Comparison of ENCODE assay signal across 2 cellular contexts in the genomic region with DNA sequence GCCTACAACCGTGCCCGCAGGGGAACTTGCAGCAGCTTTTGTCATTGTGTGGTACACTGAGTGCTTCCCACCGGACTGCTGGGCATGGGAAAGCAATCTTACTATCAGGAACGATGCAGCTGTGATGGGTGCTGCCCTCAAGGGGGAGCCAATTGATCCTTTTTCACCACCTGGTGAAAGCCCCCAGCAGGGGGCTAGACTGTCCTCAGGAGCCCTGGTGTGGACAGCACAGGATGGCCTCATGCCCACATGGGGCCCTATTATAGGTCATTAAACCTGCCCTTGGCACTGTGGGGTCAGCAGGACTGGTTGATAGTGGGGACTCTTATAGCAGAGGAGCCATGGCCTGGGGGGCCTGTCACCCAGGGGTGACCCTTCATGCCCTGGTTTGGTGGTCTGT.
TF ChIP-seq lines count a peak whose summit lies in the region.

No MANE protein-coding gene starts in this region.

TF ChIP-seq in HEK293, 187 proteins besides CTCF, POLR2A, EP300 and RAD21 (continued from another document):
- TF ChIP-seq, protein P1, sequence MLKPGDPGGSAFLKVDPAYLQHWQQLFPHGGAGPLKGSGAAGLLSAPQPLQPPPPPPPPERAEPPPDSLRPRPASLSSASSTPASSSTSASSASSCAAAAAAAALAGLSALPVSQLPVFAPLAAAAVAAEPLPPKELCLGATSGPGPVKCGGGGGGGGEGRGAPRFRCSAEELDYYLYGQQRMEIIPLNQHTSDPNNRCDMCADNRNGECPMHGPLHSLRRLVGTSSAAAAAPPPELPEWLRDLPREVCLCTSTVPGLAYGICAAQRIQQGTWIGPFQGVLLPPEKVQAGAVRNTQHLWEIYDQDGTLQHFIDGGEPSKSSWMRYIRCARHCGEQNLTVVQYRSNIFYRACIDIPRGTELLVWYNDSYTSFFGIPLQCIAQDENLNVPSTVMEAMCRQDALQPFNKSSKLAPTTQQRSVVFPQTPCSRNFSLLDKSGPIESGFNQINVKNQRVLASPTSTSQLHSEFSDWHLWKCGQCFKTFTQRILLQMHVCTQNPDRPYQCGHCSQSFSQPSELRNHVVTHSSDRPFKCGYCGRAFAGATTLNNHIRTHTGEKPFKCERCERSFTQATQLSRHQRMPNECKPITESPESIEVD (tag by site-specific recombination; IDR thresholded peaks at IDR 0.05) = no peak
- TF ChIP-seq, protein P2, sequence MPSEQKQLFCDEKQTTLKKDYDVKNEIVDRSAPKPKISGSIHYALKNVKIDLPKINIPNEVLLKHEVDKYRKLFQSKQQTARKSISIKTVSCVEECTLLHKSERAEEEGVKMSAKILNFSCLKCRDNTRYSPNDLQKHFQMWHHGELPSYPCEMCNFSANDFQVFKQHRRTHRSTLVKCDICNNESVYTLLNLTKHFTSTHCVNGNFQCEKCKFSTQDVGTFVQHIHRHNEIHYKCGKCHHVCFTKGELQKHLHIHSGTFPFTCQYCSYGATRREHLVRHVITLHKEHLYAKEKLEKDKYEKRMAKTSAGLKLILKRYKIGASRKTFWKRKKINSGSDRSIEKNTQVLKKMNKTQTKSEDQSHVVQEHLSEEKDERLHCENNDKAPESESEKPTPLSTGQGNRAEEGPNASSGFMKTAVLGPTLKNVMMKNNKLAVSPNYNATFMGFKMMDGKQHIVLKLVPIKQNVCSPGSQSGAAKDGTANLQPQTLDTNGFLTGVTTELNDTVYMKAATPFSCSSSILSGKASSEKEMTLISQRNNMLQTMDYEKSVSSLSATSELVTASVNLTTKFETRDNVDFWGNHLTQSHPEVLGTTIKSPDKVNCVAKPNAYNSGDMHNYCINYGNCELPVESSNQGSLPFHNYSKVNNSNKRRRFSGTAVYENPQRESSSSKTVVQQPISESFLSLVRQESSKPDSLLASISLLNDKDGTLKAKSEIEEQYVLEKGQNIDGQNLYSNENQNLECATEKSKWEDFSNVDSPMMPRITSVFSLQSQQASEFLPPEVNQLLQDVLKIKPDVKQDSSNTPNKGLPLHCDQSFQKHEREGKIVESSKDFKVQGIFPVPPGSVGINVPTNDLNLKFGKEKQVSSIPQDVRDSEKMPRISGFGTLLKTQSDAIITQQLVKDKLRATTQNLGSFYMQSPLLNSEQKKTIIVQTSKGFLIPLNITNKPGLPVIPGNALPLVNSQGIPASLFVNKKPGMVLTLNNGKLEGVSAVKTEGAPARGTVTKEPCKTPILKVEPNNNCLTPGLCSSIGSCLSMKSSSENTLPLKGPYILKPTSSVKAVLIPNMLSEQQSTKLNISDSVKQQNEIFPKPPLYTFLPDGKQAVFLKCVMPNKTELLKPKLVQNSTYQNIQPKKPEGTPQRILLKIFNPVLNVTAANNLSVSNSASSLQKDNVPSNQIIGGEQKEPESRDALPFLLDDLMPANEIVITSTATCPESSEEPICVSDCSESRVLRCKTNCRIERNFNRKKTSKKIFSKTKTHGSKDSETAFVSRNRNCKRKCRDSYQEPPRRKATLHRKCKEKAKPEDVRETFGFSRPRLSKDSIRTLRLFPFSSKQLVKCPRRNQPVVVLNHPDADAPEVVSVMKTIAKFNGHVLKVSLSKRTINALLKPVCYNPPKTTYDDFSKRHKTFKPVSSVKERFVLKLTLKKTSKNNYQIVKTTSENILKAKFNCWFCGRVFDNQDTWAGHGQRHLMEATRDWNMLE (tag by site-specific recombination; conservative IDR thresholded peaks at IDR 0.05; ENCODE audit: low read depth) = no peak
- TF ChIP-seq ZNF239 (tag by site-specific recombination; IDR thresholded peaks at IDR 0.05) (no peak), ZSCAN30 (tag by site-specific recombination; IDR thresholded peaks at IDR 0.05) (no peak), EGR2 (tag by site-specific recombination; IDR thresholded peaks at IDR 0.05; ENCODE audit: low read depth) (no peak), ZNF776 (tag by site-specific recombination; IDR thresholded peaks at IDR 0.05; ENCODE audit: borderline replicate concordance) (no peak), ZNF433 (tag by site-specific recombination; IDR thresholded peaks at IDR 0.05; ENCODE audit: low read depth) (no peak), ZNF792 (tag by site-specific recombination; IDR thresholded peaks at IDR 0.05) (no peak), ZFP3 (tag by site-specific recombination; IDR thresholded peaks at IDR 0.05; ENCODE audit: low read depth) (no peak), GFI1B (tag by site-specific recombination; IDR thresholded peaks at IDR 0.05) (no peak), WT1 (tag by site-specific recombination; IDR thresholded peaks at IDR 0.05) (no peak), ZSCAN16 (tag by site-specific recombination; IDR thresholded peaks at IDR 0.05) (no peak), ZNF16 (tag by site-specific recombination; IDR thresholded peaks at IDR 0.05; ENCODE audit: low read depth) (no peak)
- TF ChIP-seq, protein P3, sequence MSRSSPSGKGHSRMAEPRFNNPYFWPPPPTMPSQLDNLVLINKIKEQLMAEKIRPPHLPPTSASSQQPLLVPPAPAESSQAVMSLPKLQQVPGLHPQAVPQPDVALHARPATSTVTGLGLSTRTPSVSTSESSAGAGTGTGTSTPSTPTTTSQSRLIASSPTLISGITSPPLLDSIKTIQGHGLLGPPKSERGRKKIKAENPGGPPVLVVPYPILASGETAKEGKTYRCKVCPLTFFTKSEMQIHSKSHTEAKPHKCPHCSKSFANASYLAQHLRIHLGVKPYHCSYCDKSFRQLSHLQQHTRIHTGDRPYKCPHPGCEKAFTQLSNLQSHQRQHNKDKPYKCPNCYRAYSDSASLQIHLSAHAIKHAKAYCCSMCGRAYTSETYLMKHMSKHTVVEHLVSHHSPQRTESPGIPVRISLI (tag by site-specific recombination; IDR thresholded peaks at IDR 0.05) = no peak
- TF ChIP-seq, protein P4, sequence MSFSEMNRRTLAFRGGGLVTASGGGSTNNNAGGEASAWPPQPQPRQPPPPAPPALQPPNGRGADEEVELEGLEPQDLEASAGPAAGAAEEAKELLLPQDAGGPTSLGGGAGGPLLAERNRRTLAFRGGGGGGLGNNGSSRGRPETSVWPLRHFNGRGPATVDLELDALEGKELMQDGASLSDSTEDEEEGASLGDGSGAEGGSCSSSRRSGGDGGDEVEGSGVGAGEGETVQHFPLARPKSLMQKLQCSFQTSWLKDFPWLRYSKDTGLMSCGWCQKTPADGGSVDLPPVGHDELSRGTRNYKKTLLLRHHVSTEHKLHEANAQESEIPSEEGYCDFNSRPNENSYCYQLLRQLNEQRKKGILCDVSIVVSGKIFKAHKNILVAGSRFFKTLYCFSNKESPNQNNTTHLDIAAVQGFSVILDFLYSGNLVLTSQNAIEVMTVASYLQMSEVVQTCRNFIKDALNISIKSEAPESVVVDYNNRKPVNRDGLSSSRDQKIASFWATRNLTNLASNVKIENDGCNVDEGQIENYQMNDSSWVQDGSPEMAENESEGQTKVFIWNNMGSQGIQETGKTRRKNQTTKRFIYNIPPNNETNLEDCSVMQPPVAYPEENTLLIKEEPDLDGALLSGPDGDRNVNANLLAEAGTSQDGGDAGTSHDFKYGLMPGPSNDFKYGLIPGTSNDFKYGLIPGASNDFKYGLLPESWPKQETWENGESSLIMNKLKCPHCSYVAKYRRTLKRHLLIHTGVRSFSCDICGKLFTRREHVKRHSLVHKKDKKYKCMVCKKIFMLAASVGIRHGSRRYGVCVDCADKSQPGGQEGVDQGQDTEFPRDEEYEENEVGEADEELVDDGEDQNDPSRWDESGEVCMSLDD (tag by site-specific recombination; IDR thresholded peaks at IDR 0.05) = no peak
TF ChIP-seq in HEK293: peak in this region for 0.

TF ChIP-seq in K562, 482 proteins besides CTCF, POLR2A, EP300 and RAD21 (continued from another document):
- TF ChIP-seq, protein P5, sequence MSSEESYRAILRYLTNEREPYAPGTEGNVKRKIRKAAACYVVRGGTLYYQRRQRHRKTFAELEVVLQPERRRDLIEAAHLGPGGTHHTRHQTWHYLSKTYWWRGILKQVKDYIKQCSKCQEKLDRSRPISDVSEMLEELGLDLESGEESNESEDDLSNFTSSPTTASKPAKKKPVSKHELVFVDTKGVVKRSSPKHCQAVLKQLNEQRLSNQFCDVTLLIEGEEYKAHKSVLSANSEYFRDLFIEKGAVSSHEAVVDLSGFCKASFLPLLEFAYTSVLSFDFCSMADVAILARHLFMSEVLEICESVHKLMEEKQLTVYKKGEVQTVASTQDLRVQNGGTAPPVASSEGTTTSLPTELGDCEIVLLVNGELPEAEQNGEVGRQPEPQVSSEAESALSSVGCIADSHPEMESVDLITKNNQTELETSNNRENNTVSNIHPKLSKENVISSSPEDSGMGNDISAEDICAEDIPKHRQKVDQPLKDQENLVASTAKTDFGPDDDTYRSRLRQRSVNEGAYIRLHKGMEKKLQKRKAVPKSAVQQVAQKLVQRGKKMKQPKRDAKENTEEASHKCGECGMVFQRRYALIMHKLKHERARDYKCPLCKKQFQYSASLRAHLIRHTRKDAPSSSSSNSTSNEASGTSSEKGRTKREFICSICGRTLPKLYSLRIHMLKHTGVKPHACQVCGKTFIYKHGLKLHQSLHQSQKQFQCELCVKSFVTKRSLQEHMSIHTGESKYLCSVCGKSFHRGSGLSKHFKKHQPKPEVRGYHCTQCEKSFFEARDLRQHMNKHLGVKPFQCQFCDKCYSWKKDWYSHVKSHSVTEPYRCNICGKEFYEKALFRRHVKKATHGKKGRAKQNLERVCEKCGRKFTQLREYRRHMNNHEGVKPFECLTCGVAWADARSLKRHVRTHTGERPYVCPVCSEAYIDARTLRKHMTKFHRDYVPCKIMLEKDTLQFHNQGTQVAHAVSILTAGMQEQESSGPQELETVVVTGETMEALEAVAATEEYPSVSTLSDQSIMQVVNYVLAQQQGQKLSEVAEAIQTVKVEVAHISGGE (CRISPR knock-in tag; IDR thresholded peaks at IDR 0.05) = no peak
- TF ChIP-seq POLR2AphosphoS5 (IDR thresholded peaks at IDR 0.05; ENCODE audit: control insufficient read depth, insufficient read depth, low read depth, low read length) (no peak), HDAC1 (IDR thresholded peaks at IDR 0.05) (no peak), TBL1XR1 (IDR thresholded peaks at IDR 0.05; ENCODE audit: low read length in 2 of 2) (no peak), ZNF12 (CRISPR knock-in tag; IDR thresholded peaks at IDR 0.05) (no peak), ZNF165 (CRISPR knock-in tag; IDR thresholded peaks at IDR 0.05; ENCODE audit: borderline replicate concordance) (no peak), HDAC2 (IDR thresholded peaks at IDR 0.05) (no peak), NR2C1 (IDR thresholded peaks at IDR 0.05) (no peak), NR2C1 (tag; IDR thresholded peaks at IDR 0.05) (no peak), DDX20 (tag; IDR thresholded peaks at IDR 0.05; ENCODE audit: low read depth) (no peak)
- TF ChIP-seq, protein P6, sequence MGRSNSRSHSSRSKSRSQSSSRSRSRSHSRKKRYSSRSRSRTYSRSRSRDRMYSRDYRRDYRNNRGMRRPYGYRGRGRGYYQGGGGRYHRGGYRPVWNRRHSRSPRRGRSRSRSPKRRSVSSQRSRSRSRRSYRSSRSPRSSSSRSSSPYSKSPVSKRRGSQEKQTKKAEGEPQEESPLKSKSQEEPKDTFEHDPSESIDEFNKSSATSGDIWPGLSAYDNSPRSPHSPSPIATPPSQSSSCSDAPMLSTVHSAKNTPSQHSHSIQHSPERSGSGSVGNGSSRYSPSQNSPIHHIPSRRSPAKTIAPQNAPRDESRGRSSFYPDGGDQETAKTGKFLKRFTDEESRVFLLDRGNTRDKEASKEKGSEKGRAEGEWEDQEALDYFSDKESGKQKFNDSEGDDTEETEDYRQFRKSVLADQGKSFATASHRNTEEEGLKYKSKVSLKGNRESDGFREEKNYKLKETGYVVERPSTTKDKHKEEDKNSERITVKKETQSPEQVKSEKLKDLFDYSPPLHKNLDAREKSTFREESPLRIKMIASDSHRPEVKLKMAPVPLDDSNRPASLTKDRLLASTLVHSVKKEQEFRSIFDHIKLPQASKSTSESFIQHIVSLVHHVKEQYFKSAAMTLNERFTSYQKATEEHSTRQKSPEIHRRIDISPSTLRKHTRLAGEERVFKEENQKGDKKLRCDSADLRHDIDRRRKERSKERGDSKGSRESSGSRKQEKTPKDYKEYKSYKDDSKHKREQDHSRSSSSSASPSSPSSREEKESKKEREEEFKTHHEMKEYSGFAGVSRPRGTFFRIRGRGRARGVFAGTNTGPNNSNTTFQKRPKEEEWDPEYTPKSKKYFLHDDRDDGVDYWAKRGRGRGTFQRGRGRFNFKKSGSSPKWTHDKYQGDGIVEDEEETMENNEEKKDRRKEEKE (IDR thresholded peaks at IDR 0.05; ENCODE audit: borderline replicate concordance in 1 of 2, control insufficient read depth in 1 of 2, low read depth in 2 of 2, low read length in 1 of 2) = no peak
